Comparison of ENCODE assay signal across 9 cellular contexts in genomic region chr6:104941694-104942177, GRCh38. TPM values are rescaled to one million over a fixed set of nuclear protein-coding genes. Genes with fewer than 3 reads are reported as not detected.
DNase-seq lines count a peak whose midpoint lies in the region; ATAC-seq and FAIRE-seq lines count a peak whose summit lies in the region.
"Had no signal": no experiment of that assay in that cellular context is flagged by ENCODE, and none has a peak within 500 bp of the region (broad histone marks: within the 10 kb centered on the region; RNA-seq: fewer than 3 reads in every experiment).

No MANE protein-coding gene starts in this region.

- H3K36me3 Mint-ChIP-seq in effector memory CD8-positive, alpha-beta T cell (ENCODE audit: insufficient read depth), result peaks cover 6% of the 10 kb centered on the region

- peaks cover 9% of the 10 kb centered on the region for H3K79me1 ChIP-seq in trophoblast cell (ENCODE audit: low read length)

- H3K27ac Mint-ChIP-seq in effector memory CD8-positive, alpha-beta T cell, result no peak overlapping the region

- H3K4me1 Mint-ChIP-seq in effector memory CD8-positive, alpha-beta T cell (ENCODE audit: low read depth in 2 of 2), result peaks cover 0 to 2% of the 10 kb centered on the region in 2 donors

- H2BK12ac ChIP-seq in trophoblast cell (ENCODE audit: low read length), result no peak overlapping the region

- peaks cover 7% of the 10 kb centered on the region for H3K79me2 ChIP-seq in trophoblast cell (ENCODE audit: control insufficient read depth, insufficient read depth, low read length, poor library complexity)

- H3K9ac ChIP-seq in trophoblast cell (ENCODE audit: low read length), result no peak overlapping the region

- ATAC-seq in effector memory CD8-positive, alpha-beta T cell (replicated peaks), result no peak

- H3K9me3 Mint-ChIP-seq in effector memory CD8-positive, alpha-beta T cell, result no peaks in the 10 kb centered on the region

- no CpG with 5 or more reads among the region's 9 CpGs for WGBS in trophoblast cell (ENCODE audit: extremely low coverage, insufficient coverage, insufficient read length)

- H2AK5ac ChIP-seq in trophoblast cell (ENCODE audit: low read length), result no peak overlapping the region

- H2AFZ ChIP-seq in trophoblast cell (ENCODE audit: insufficient read depth, low read length, poor library complexity), result no peak overlapping the region

- peak overlapping the region; percentile 48 to 68 for H3K4me3 Mint-ChIP-seq in effector memory CD8-positive, alpha-beta T cell

- H4K8ac ChIP-seq in trophoblast cell (ENCODE audit: low read depth, low read length), result no peak overlapping the region

- no peak for FAIRE-seq in HTR-8/SVneo (lab: Jason Lieb, UNC)

- H3K18ac ChIP-seq in trophoblast cell (ENCODE audit: low read length), result no peak overlapping the region

- peak overlapping the region; percentile 43 for H3K4me2 ChIP-seq in trophoblast cell (ENCODE audit: low read length)

- no peaks in the 10 kb centered on the region for H3K9me3 ChIP-seq in trophoblast cell (ENCODE audit: insufficient read depth, low read depth, low read length)

- peaks cover 0 to 2% of the 10 kb centered on the region in 2 experiments for H3K4me1 ChIP-seq in trophoblast cell (ENCODE audit: control insufficient read depth in 1 of 2, insufficient read depth in 2 of 2, low read length in 2 of 2)

- H3K23ac ChIP-seq in trophoblast cell (ENCODE audit: low read length), result no peak overlapping the region

- no peak overlapping the region for H3K4ac ChIP-seq in trophoblast cell (ENCODE audit: low read depth, low read length)

- no peak overlapping the region for H3K4me3 ChIP-seq in trophoblast cell (ENCODE audit: low read depth, low read length)

- DNase-seq in NCI-H82 (lab: John Stamatoyannopoulos, UW), result peak; percentile 45
- DNase-seq in NCI-H82 treated with DMSO at 0.1 percent for 48 hours (lab: John Stamatoyannopoulos, UW; ENCODE audit: unreplicated experiment), result no peak
- DNase-seq in NCI-H446 treated with DMSO at 0.1 percent for 48 hours (lab: John Stamatoyannopoulos, UW), result peak; percentile 46
- DNase-seq in effector memory CD8-positive, alpha-beta T cell, result no peak
- peak in 1 of 2 donors; percentile 43 for DNase-seq in trophoblast cell
- no peak for DNase-seq in occipital lobe (lab: John Stamatoyannopoulos, UW)
- DNase-seq in HTR-8/SVneo (ENCODE audit: insufficient read length, low spot score), result no peak
- DNase-seq in stimulated activated naive CD4-positive, alpha-beta T cell (lab: John Stamatoyannopoulos, UW), result no peak
- DNase-seq: ACHN had no signal

- no peak overlapping the region for H4K91ac ChIP-seq in trophoblast cell (ENCODE audit: low read depth, low read length)

- H3K27me3 Mint-ChIP-seq in effector memory CD8-positive, alpha-beta T cell, result peaks cover 11 to 15% of the 10 kb centered on the region in 2 donors

- H2BK5ac ChIP-seq in trophoblast cell (ENCODE audit: low read depth, low read length, poor library complexity), result no peak overlapping the region

- no peak overlapping the region for H3K14ac ChIP-seq in trophoblast cell (ENCODE audit: low read length)

- no peaks in the 10 kb centered on the region for H3K27me3 ChIP-seq in trophoblast cell (ENCODE audit: insufficient read depth, low read length)

- H4K12ac ChIP-seq in trophoblast cell (ENCODE audit: low read depth, low read length), result no peak overlapping the region

- H2BK120ac ChIP-seq in trophoblast cell (ENCODE audit: insufficient read depth, low read length, poor library complexity), result no peak overlapping the region

- H3K27ac ChIP-seq in trophoblast cell (ENCODE audit: low read depth, low read length), result no peak overlapping the region

- no peaks in the 10 kb centered on the region for H3K36me3 ChIP-seq in trophoblast cell (ENCODE audit: control insufficient read depth in 1 of 2, insufficient read depth in 2 of 2, low read length in 2 of 2)

RNA-seq across cellular contexts. Expression of gene LIN28B, which starts 15.2 kb away (rescaled TPM):
- 34.6 and 34.8 TPM in 2 replicates for polyA plus RNA-seq in trophoblast cell (2013)
- total RNA-seq in occipital lobe, result 0.16 TPM

Comparison
In these comparisons a context has a peak if more than half of its experiments do, and no peak if none do; other contexts are left out.
1. DNase-seq: peak in NCI-H82 (single experiment) and NCI-H446 treated with DMSO at 0.1 percent for 48 hours (single experiment); none in NCI-H82 treated with DMSO at 0.1 percent for 48 hours (single experiment), effector memory CD8-positive, alpha-beta T cell (0 of 3), occipital lobe (single experiment), HTR-8/SVneo (single experiment) and stimulated activated naive CD4-positive, alpha-beta T cell (0 of 6).